38 cellular contexts compared by ENCODE assay signal in the genomic region with DNA sequence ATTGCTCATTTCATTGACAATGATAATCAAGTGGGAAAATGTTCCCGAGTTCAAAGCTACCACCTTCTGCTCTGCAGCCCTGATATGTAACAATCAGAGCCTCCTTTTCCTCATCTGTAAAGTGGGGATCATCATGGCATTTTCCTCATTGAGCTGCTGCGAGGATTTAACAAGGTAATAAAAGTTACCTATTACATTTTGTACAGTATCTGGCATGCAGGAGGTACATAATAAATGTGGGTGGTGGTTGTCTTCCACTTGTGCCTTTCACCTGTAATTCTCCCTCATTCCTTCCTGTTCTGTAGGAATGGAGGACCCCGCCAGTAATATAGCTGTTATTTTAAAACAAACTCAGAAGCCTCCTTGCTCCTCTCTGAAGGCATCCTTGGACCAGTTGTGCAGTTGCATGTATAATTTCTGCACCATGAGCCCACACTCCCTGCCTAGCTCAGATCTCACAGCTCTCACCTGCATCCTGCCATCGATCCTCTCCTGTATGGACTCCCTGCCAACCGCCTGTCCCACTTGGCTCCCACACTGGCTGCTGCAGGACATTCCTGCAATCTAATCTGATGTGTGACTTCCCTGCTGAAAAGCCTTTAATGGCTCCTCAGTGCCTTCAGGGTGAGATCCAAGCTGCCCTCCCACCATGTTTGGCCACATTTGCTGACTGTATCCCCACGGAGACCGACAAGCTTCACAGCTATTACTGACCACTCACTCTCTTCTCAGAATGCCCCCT.
"Had no signal": no experiment of that assay in that cellular context is flagged by ENCODE, and none has a peak within 500 bp of the region (broad histone marks: within the 10 kb centered on the region; RNA-seq: fewer than 3 reads in every experiment).

No MANE protein-coding gene starts in this region.

- FAIRE-seq: endometrium, endothelial cell of umbilical vein, frontal cortex had no signal

- ATAC-seq: activated CD4-positive, CD25-positive, alpha-beta regulatory T cell treated with anti-CD3 and anti-CD28 coated beads, Interleukin-2, amount 50 U/mL, for 24 hours; activated CD8-positive, alpha-beta memory T cell treated with anti-CD3 and anti-CD28 coated beads, Interleukin-2, amount 10 ng/mL, durations not matched to agents 7 days and 5 days; activated CD8-positive, alpha-beta T cell treated with anti-CD3 and anti-CD28 coated beads, Interleukin-2, amount 10 ng/mL, durations not matched to agents 7 days and 5 days; activated naive CD8-positive, alpha-beta T cell treated with anti-CD3 and anti-CD28 coated beads, Interleukin-2, amount 50 U/mL, for 24 hours; effector memory CD8-positive, alpha-beta T cell; T-helper 17 cell had no signal

- H3K36me3 Mint-ChIP-seq: activated CD4-positive, alpha-beta memory T cell treated with anti-CD3 and anti-CD28 coated beads for 36 hours; activated CD8-positive, alpha-beta memory T cell treated with anti-CD3 and anti-CD28 coated beads, Interleukin-2, amount 10 ng/mL, durations not matched to agents 7 days and 5 days; activated naive CD4-positive, alpha-beta T cell treated with anti-CD3 and anti-CD28 coated beads, Interleukin-2, amount 50 U/mL, for 24 hours; activated naive CD8-positive, alpha-beta T cell treated with anti-CD3 and anti-CD28 coated beads for 36 hours; brain had no signal

- H3K27me3 Mint-ChIP-seq: activated B cell treated with CpG ODN at 0.5 μM for 24 hours; activated CD4-positive, alpha-beta memory T cell treated with anti-CD3 and anti-CD28 coated beads for 36 hours; activated CD4-positive, alpha-beta T cell treated with anti-CD3 and anti-CD28 coated beads, Interleukin-2, amount 10 ng/mL, durations not matched to agents 24 days and 14 days; activated CD8-positive, alpha-beta memory T cell treated with anti-CD3 and anti-CD28 coated beads, Interleukin-2, amount 10 ng/mL, durations not matched to agents 7 days and 5 days; activated naive CD8-positive, alpha-beta T cell treated with anti-CD3 and anti-CD28 coated beads, Interleukin-2, amount 50 U/mL, for 24 hours had no signal

- H3K27ac ChIP-seq: adrenal gland, breast epithelium, cardiac muscle cell, epithelial cell of prostate, WERI-Rb-1 had no signal

- H3K27me3 ChIP-seq: adrenal gland, breast epithelium, cardiac muscle cell had no signal

- H3K36me3 ChIP-seq: adrenal gland, breast epithelium, cardiac muscle cell, WERI-Rb-1 had no signal

- H3K27ac Mint-ChIP-seq: activated B cell treated with CpG ODN at 0.5 μM for 24 hours; activated CD4-positive, alpha-beta memory T cell treated with anti-CD3 and anti-CD28 coated beads for 36 hours; activated CD4-positive, alpha-beta T cell treated with anti-CD3 and anti-CD28 coated beads, Interleukin-2, amount 10 ng/mL, durations not matched to agents 24 days and 14 days; activated CD8-positive, alpha-beta memory T cell treated with anti-CD3 and anti-CD28 coated beads, Interleukin-2, amount 10 ng/mL, durations not matched to agents 7 days and 5 days; activated CD8-positive, alpha-beta T cell treated with anti-CD3 and anti-CD28 coated beads, Interleukin-2, amount 10 ng/mL, durations not matched to agents 7 days and 5 days; activated naive CD4-positive, alpha-beta T cell treated with anti-CD3 and anti-CD28 coated beads for 36 hours; activated naive CD4-positive, alpha-beta T cell treated with anti-CD3 and anti-CD28 coated beads, Interleukin-2, amount 50 U/mL, for 24 hours; activated naive CD8-positive, alpha-beta T cell treated with anti-CD3 and anti-CD28 coated beads for 36 hours; activated naive CD8-positive, alpha-beta T cell treated with anti-CD3 and anti-CD28 coated beads, Interleukin-2, amount 50 U/mL, for 24 hours; activated T-helper 1 cell treated with anti-CD3 and anti-CD28 coated beads, Interleukin-12 subunit alpha, Interleukin-12 subunit beta, Interleukin-2, Interleukin-4 antibody, amounts not matched to agents 30 ng/mL and 10 ng/mL and 1 ng/mL, durations not matched to agents 14 hours and 24 hours and 36 hours; activated T-helper 2 cell treated with anti-CD3 and anti-CD28 coated beads, Interferon-gamma antibody, Interleukin-2, Interleukin-4, amounts not matched to agents 10 μg/mL and 5 μg/mL and 100 μg/mL, durations not matched to agents 14 hours and 24 hours and 36 hours; brain; effector memory CD8-positive, alpha-beta T cell; T-helper 17 cell; T-helper 2 cell treated with Interferon-gamma antibody and Interleukin-4, amounts not matched to agents 5 μg/mL and 100 μg/mL, for 36 hours had no signal

- H3K4me1 Mint-ChIP-seq: activated B cell treated with CpG ODN at 0.5 μM for 24 hours; activated CD4-positive, alpha-beta T cell treated with anti-CD3 and anti-CD28 coated beads, Interleukin-2, amount 10 ng/mL, durations not matched to agents 24 days and 14 days; activated CD8-positive, alpha-beta memory T cell treated with anti-CD3 and anti-CD28 coated beads, Interleukin-2, amount 10 ng/mL, durations not matched to agents 7 days and 5 days; activated naive CD4-positive, alpha-beta T cell treated with anti-CD3 and anti-CD28 coated beads, Interleukin-2, amount 50 U/mL, for 24 hours; activated naive CD8-positive, alpha-beta T cell treated with anti-CD3 and anti-CD28 coated beads for 36 hours; activated naive CD8-positive, alpha-beta T cell treated with anti-CD3 and anti-CD28 coated beads, Interleukin-2, amount 50 U/mL, for 24 hours; brain; T-helper 17 cell had no signal

- H3K4me3 ChIP-seq: adrenal gland, breast epithelium, cardiac muscle cell had no signal

- H3K4me3 Mint-ChIP-seq: activated B cell treated with CpG ODN at 0.5 μM for 24 hours; activated CD4-positive, alpha-beta memory T cell treated with anti-CD3 and anti-CD28 coated beads for 36 hours; activated CD4-positive, alpha-beta T cell treated with anti-CD3 and anti-CD28 coated beads, Interleukin-2, amount 10 ng/mL, durations not matched to agents 24 days and 14 days; activated CD8-positive, alpha-beta memory T cell treated with anti-CD3 and anti-CD28 coated beads, Interleukin-2, amount 10 ng/mL, durations not matched to agents 7 days and 5 days; activated CD8-positive, alpha-beta T cell treated with anti-CD3 and anti-CD28 coated beads, Interleukin-2, amount 10 ng/mL, durations not matched to agents 7 days and 5 days; activated naive CD4-positive, alpha-beta T cell treated with anti-CD3 and anti-CD28 coated beads for 36 hours; activated naive CD4-positive, alpha-beta T cell treated with anti-CD3 and anti-CD28 coated beads, Interleukin-2, amount 50 U/mL, for 24 hours; activated naive CD8-positive, alpha-beta T cell treated with anti-CD3 and anti-CD28 coated beads for 36 hours; activated naive CD8-positive, alpha-beta T cell treated with anti-CD3 and anti-CD28 coated beads, Interleukin-2, amount 50 U/mL, for 24 hours; activated T-helper 1 cell treated with anti-CD3 and anti-CD28 coated beads, Interleukin-12 subunit alpha, Interleukin-12 subunit beta, Interleukin-2, Interleukin-4 antibody, amounts not matched to agents 30 ng/mL and 10 ng/mL and 1 ng/mL, durations not matched to agents 14 hours and 24 hours and 36 hours; brain; effector memory CD8-positive, alpha-beta T cell; T-helper 17 cell; T-helper 2 cell treated with Interferon-gamma antibody and Interleukin-4, amounts not matched to agents 5 μg/mL and 100 μg/mL, for 36 hours had no signal

- H3K9me3 ChIP-seq: adrenal gland had no signal

- H3K9me3 Mint-ChIP-seq: activated CD4-positive, alpha-beta T cell treated with anti-CD3 and anti-CD28 coated beads, Interleukin-2, amount 10 ng/mL, durations not matched to agents 24 days and 14 days; activated naive CD8-positive, alpha-beta T cell treated with anti-CD3 and anti-CD28 coated beads, Interleukin-2, amount 50 U/mL, for 24 hours; activated T-helper 1 cell treated with anti-CD3 and anti-CD28 coated beads, Interleukin-12 subunit alpha, Interleukin-12 subunit beta, Interleukin-2, Interleukin-4 antibody, amounts not matched to agents 30 ng/mL and 10 ng/mL and 1 ng/mL, durations not matched to agents 14 hours and 24 hours and 36 hours had no signal

- H3K4me1 ChIP-seq: adrenal gland, breast epithelium had no signal

- DNase-seq: activated B cell treated with CpG ODN at 0.5 μM for 24 hours; activated CD4-positive, alpha-beta memory T cell treated with anti-CD3 and anti-CD28 coated beads for 36 hours; activated CD4-positive, alpha-beta T cell treated with anti-CD3 and anti-CD28 coated beads, Interleukin-2, amount 10 ng/mL, durations not matched to agents 24 days and 14 days; activated CD8-positive, alpha-beta memory T cell treated with anti-CD3 and anti-CD28 coated beads, Interleukin-2, amount 10 ng/mL, durations not matched to agents 7 days and 5 days; activated CD8-positive, alpha-beta memory T cell treated with anti-CD3 and anti-CD28 coated beads, Interleukin-2, amount 50 U/mL, for 4 hours; activated CD8-positive, alpha-beta T cell treated with anti-CD3 and anti-CD28 coated beads, Interleukin-2, amount 10 ng/mL, durations not matched to agents 7 days and 5 days; activated effector memory CD4-positive, alpha-beta T cell treated with anti-CD3 and anti-CD28 coated beads, Interleukin-2, amount 50 U/mL, for 16 hours; activated naive CD4-positive, alpha-beta T cell treated with anti-CD3 and anti-CD28 coated beads for 36 hours; activated naive CD8-positive, alpha-beta T cell treated with anti-CD3 and anti-CD28 coated beads for 36 hours; activated naive CD8-positive, alpha-beta T cell treated with anti-CD3 and anti-CD28 coated beads, Interleukin-2, amount 50 U/mL, for 24 hours; activated T-cell treated with anti-CD3 and anti-CD28 coated beads, Interleukin-2, amount 50 U/mL, for 1 hour; activated T-cell treated with anti-CD3 and anti-CD28 coated beads, Interleukin-2, amount 50 U/mL, for 48 hours; adrenal gland; amygdala; aorta; central memory CD4-positive, alpha-beta T cell; cortex of kidney; dermis blood vessel endothelial cell; effector CD4-positive, alpha-beta T cell; effector memory CD8-positive, alpha-beta T cell; foreskin fibroblast; head of caudate nucleus; T-helper 1 cell; T-helper 17 cell; T1000; WERI-Rb-1 had no signal
